ENCODE assay signal across 8 cellular contexts in genomic region chr2:128315829-128316776, GRCh38. TPM values are rescaled to one million over a fixed set of nuclear protein-coding genes. Genes with fewer than 3 reads are reported as not detected.
DNase-seq lines count a peak whose midpoint lies in the region; ATAC-seq and TF ChIP-seq lines count a peak whose summit lies in the region.

No MANE protein-coding gene starts in this region.

- H3K27ac ChIP-seq in iPS DF 6.9 (ENCODE audit: low read length) (no peak overlapping the region), smooth muscle cell (ENCODE audit: low read depth) (no peak overlapping the region)

- H3K27me3 ChIP-seq in iPS DF 6.9 (ENCODE audit: control insufficient read depth, insufficient read depth, low read length) (no peaks in the 10 kb centered on the region; the same call in 1 of the 2 replicates), smooth muscle cell (ENCODE audit: low read depth) (no peaks in the 10 kb centered on the region)

- H3K4me1 Mint-ChIP-seq in activated naive CD8-positive, alpha-beta T cell treated with anti-CD3 and anti-CD28 coated beads, Interleukin-2, amount 10 ng/mL, durations not matched to agents 7 days and 5 days, result peaks cover 22% of the 10 kb centered on the region

- no peak for TF ChIP-seq CTCF in smooth muscle cell (IDR thresholded peaks at IDR 0.05; ENCODE audit: borderline replicate concordance, insufficient read depth, poor library complexity, severe bottlenecking)

- no peaks in the 10 kb centered on the region for H3K36me3 Mint-ChIP-seq in activated naive CD8-positive, alpha-beta T cell treated with anti-CD3 and anti-CD28 coated beads, Interleukin-2, amount 10 ng/mL, durations not matched to agents 7 days and 5 days

- H3K9ac ChIP-seq in smooth muscle cell (ENCODE audit: low read depth), result no peak overlapping the region

- peaks cover 22% of the 10 kb centered on the region for H3K4me1 ChIP-seq in iPS DF 6.9 (ENCODE audit: control insufficient read depth, insufficient read depth, low read length)
- H3K4me1 ChIP-seq in smooth muscle cell (ENCODE audit: low read depth), result peaks cover 18% of the 10 kb centered on the region

- no CpG with 5 or more reads among the region's 20 CpGs for WGBS in iPS DF 6.9 (ENCODE audit: insufficient coverage, insufficient read length)
- 84% methylated on average over 20 of the region's 20 CpGs for WGBS in smooth muscle cell (ENCODE audit: low lambda C conversion rate)

- peak; percentile 3 for DNase-seq in activated gamma-delta T cell treated with Interleukin-2 at 50 U/mL for 16 hours
- no peak for DNase-seq in activated gamma-delta T cell (lab: John Stamatoyannopoulos, UW)
- peak; percentile 42 for DNase-seq in activated naive CD8-positive, alpha-beta T cell treated with anti-CD3 and anti-CD28 coated beads, Interleukin-2, amount 10 ng/mL, durations not matched to agents 7 days and 5 days
- no peak for DNase-seq in iPS DF 6.9 (ENCODE audit: low read depth, low spot score)
- no peak for DNase-seq in smooth muscle cell (lab: John Stamatoyannopoulos, UW; ENCODE audit: unreplicated experiment)
- DNase-seq in GDM1 (lab: John Stamatoyannopoulos, UW), result no peak
- DNase-seq in NCI-H345 treated with DMSO at 0.1 percent for 48 hours (lab: John Stamatoyannopoulos, UW; ENCODE audit: unreplicated experiment), result no peak

- peaks cover 68% of the 10 kb centered on the region for H4K20me1 ChIP-seq in smooth muscle cell (ENCODE audit: low read depth)

- H3K9me3 Mint-ChIP-seq in activated naive CD8-positive, alpha-beta T cell treated with anti-CD3 and anti-CD28 coated beads, Interleukin-2, amount 10 ng/mL, durations not matched to agents 7 days and 5 days, result no peaks in the 10 kb centered on the region

- H3F3A ChIP-seq in smooth muscle cell (ENCODE audit: low read depth), result no peaks in the 10 kb centered on the region

- H3K27me3 Mint-ChIP-seq in activated naive CD8-positive, alpha-beta T cell treated with anti-CD3 and anti-CD28 coated beads, Interleukin-2, amount 10 ng/mL, durations not matched to agents 7 days and 5 days, result peaks cover 6% of the 10 kb centered on the region

- ATAC-seq in activated naive CD8-positive, alpha-beta T cell treated with anti-CD3 and anti-CD28 coated beads, Interleukin-2, amount 10 ng/mL, durations not matched to agents 7 days and 5 days (ENCODE audit: low read depth), result peak; percentile 42
- ATAC-seq in GM18505 (IDR thresholded peaks at IDR 0.05; ENCODE audit: unreplicated experiment), result no peak

- no peak overlapping the region for H2AFZ ChIP-seq in smooth muscle cell (ENCODE audit: low read depth)

- TF ChIP-seq POLR2A in GM18505 (IDR thresholded peaks at IDR 0.05; ENCODE audit: borderline replicate concordance, extremely low read depth, insufficient read depth, insufficient read length), result no peak

- H3K4me3 Mint-ChIP-seq in activated naive CD8-positive, alpha-beta T cell treated with anti-CD3 and anti-CD28 coated beads, Interleukin-2, amount 10 ng/mL, durations not matched to agents 7 days and 5 days, result peak overlapping the region; percentile 80

- H3K9me3 ChIP-seq in iPS DF 6.9 (ENCODE audit: control insufficient read depth, insufficient read depth, low read length), result no peaks in the 10 kb centered on the region
- H3K9me3 ChIP-seq in smooth muscle cell (replicated peaks; ENCODE audit: low read depth), result no peaks in the 10 kb centered on the region

- POLR2A ChIA-PET in activated naive CD8-positive, alpha-beta T cell treated with anti-CD3 and anti-CD28 coated beads, Interleukin-2, amount 10 ng/mL, durations not matched to agents 7 days and 5 days (lab: Charles Lee), result no interaction called here

- H3K27ac Mint-ChIP-seq in activated naive CD8-positive, alpha-beta T cell treated with anti-CD3 and anti-CD28 coated beads, Interleukin-2, amount 10 ng/mL, durations not matched to agents 7 days and 5 days, result no peak overlapping the region

- H3K4me2 ChIP-seq in smooth muscle cell, result peak overlapping the region; percentile 100

- peak overlapping the region; percentile 78; the same call in 1 of the 2 replicates for H3K4me3 ChIP-seq in iPS DF 6.9 (ENCODE audit: low read length)
- H3K4me3 ChIP-seq in smooth muscle cell, result peak overlapping the region; percentile 85

- H3K36me3 ChIP-seq in iPS DF 6.9 (ENCODE audit: control insufficient read depth, insufficient read depth, low read length) (no peaks in the 10 kb centered on the region; the same call in 1 of the 2 replicates), smooth muscle cell (ENCODE audit: low read depth) (no peaks in the 10 kb centered on the region)

- H3K79me2 ChIP-seq in smooth muscle cell (ENCODE audit: low read depth), result peaks cover 41% of the 10 kb centered on the region

RNA-seq across cellular contexts. Expression of gene HS6ST1, which starts 2.6 kb away (rescaled TPM):
- 10 to 100 TPM; 10.1 to 11.4 TPM for total RNA-seq in activated naive CD8-positive, alpha-beta T cell treated with anti-CD3 and anti-CD28 coated beads, Interleukin-2, amount 10 ng/mL, durations not matched to agents 7 days and 5 days
- 9.3 and 11.3 TPM in 2 replicates for total RNA-seq in smooth muscle cell
- 13.0 and 17.6 TPM in 2 replicates for polyA plus RNA-seq in smooth muscle cell

Comparison
In these comparisons a context has a peak if more than half of its experiments do, and no peak if none do; other contexts are left out.
1. DNase-seq: peak in activated gamma-delta T cell treated with Interleukin-2 at 50 U/mL for 16 hours (single experiment) and activated naive CD8-positive, alpha-beta T cell treated with anti-CD3 and anti-CD28 coated beads, Interleukin-2, amount 10 ng/mL, durations not matched to agents 7 days and 5 days (single experiment); none in activated gamma-delta T cell (single experiment), iPS DF 6.9 (single experiment), smooth muscle cell (single experiment), GDM1 (single experiment) and NCI-H345 treated with DMSO at 0.1 percent for 48 hours (single experiment).